Comparison of ENCODE assay signal across 22 cellular contexts in genomic region chr10:8187171-8187666, GRCh38.
DNase-seq lines count a peak whose midpoint lies in the region; TF ChIP-seq lines count a peak whose summit lies in the region.
"Had no signal": no experiment of that assay in that cellular context is flagged by ENCODE, and none has a peak within 500 bp of the region (broad histone marks: within the 10 kb centered on the region; RNA-seq: fewer than 3 reads in every experiment).

No MANE protein-coding gene starts in this region.

- H3K4me3 ChIP-seq in fibroblast of villous mesenchyme (ENCODE audit: low read depth, low read length) = no peak overlapping the region
- H3K4me3 ChIP-seq: A549; BLaER1 treated with 17β-estradiol and CSF1 and Interleukin-3, amounts not matched to agents 10 nM and 100 nM; GM12878; GM23338 had no signal

- no peak for TF ChIP-seq CTCF in fibroblast of villous mesenchyme (IDR thresholded peaks at IDR 0.05; ENCODE audit: insufficient read depth, low read depth, low read length)

- DNase-seq in M059J (ENCODE audit: low read depth) = peak; percentile 48
- DNase-seq in amniotic epithelial cell (ENCODE audit: low read depth) = peak; percentile 93
- peak; percentile 66 for DNase-seq in fibroblast of villous mesenchyme (ENCODE audit: low read depth)
- DNase-seq in stimulated activated CD4-positive, alpha-beta T cell treated with anti-CD3 and anti-CD28 coated beads, Interleukin-4, amount 100 ng/mL, for 1 hour = no peak
- DNase-seq in NCI-H446 treated with DMSO at 0.1 percent for 48 hours (lab: John Stamatoyannopoulos, UW) = no peak
- DNase-seq in superior temporal gyrus (ENCODE audit: extremely low spot score) = no peak
- DNase-seq: 8988T; ACHN; AML-193; BE2C; CD4-positive, alpha-beta T cell; CD8-positive, alpha-beta memory T cell; DMS 273 treated with DMSO at 0.1 percent for 48 hours; DMS79; EL; GDM1; H9; HFFc6 had no signal

Comparison
In these comparisons a context has a peak if more than half of its experiments do, and no peak if none do; other contexts are left out.
1. DNase-seq: peak in M059J (single experiment), amniotic epithelial cell (single experiment) and fibroblast of villous mesenchyme (single experiment); none in stimulated activated CD4-positive, alpha-beta T cell treated with anti-CD3 and anti-CD28 coated beads, Interleukin-4, amount 100 ng/mL, for 1 hour (single experiment), NCI-H446 treated with DMSO at 0.1 percent for 48 hours (single experiment) and superior temporal gyrus (single experiment).